8 cellular contexts compared by ENCODE assay signal in the genomic region with DNA sequence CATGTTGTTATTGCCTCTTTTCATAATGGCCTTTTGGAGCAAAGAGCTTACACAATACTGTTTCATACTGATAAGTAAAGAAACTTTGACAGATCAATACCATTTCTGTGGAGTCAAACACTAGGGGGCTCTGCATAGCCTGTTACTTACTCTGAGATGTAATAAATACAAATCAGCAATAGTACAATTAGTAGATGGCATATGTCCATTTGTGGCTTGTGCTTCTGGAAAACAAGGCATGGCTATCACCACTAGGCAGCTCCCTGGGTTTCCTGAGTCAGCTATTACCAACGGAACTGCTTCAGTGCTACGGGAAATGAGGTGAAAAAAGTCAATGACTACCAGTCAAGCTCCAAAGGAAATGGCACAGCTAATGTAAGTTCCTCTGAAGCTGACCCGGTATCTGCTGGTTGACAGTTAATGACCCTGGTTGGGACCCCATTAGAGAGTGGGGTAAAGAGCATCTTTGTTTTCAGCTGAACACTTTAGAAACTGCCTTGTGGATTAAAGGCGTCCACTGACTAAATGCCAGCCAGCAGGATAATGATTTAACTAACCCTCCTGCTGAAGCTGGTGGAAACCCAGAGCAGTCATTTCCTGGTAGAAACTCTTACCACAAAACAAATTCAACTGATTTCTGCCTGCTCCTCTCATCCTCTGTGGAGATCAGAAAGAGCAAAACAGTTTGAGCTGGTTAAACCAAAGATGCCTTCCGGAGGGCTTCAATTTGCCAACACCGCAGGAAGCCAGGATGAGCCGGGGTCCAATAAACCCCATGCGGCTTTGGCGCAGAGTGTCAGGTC.
DNase-seq lines count a peak whose midpoint lies in the region; ATAC-seq and TF ChIP-seq lines count a peak whose summit lies in the region.

No MANE protein-coding gene starts in this region.

- no peak overlapping the region for H2AK9ac ChIP-seq in IMR-90 (replicated peaks; ENCODE audit: low read depth, low read length, poor library complexity)

- H2BK5ac ChIP-seq in IMR-90 (ENCODE audit: low read depth, low read length, poor library complexity, severe bottlenecking), result no peak overlapping the region

- H3K27ac ChIP-seq in IMR-90 (ENCODE audit: insufficient read depth, low read length), result no peak overlapping the region

- H2BK120ac ChIP-seq in IMR-90 (ENCODE audit: low read depth, low read length), result peak overlapping the region; percentile 54

- H3K9me3 ChIP-seq in IMR-90 (ENCODE audit: control insufficient read depth, insufficient read depth, low read length), result no peaks in the 10 kb centered on the region

- TF ChIP-seq CTCF in IMR-90 (conservative IDR thresholded peaks at IDR 0.05; ENCODE audit: low read depth, low read length) (peak; percentile 38), GM10248 (IDR thresholded peaks at IDR 0.05; ENCODE audit: control extremely low read depth, extremely low read depth, low read depth, missing control alignments) (no peak)

- H3K27me3 ChIP-seq in IMR-90 (ENCODE audit: control insufficient read depth, insufficient read depth, low read length), result no peaks in the 10 kb centered on the region

- intact Hi-C loops in IMR-90 (cut with micrococcal nuclease), result loop anchor here (10.0 kb wide), 1 partner anchor 300 kb away; a partner anchor contains a TSS

- peak; percentile 31; the same call in 1 of the 2 replicates for TF ChIP-seq RAD21 in IMR-90 (IDR thresholded peaks at IDR 0.05; ENCODE audit: low read length)

- H3K4me2 ChIP-seq in IMR-90 (ENCODE audit: low read depth, low read length), result no peak overlapping the region

- no peak overlapping the region for H2AK5ac ChIP-seq in IMR-90 (ENCODE audit: low read depth, low read length)

- H3K9me1 ChIP-seq in IMR-90 (ENCODE audit: insufficient read depth, low read length), result no peaks in the 10 kb centered on the region

- peak overlapping the region; percentile 58 for H2AFZ ChIP-seq in IMR-90 (replicated peaks; ENCODE audit: low read length, poor library complexity)

- WGBS in IMR-90 (ENCODE audit: extremely low coverage in 2 of 2, insufficient read length in 1 of 2), 2 experiments, result 80% methylated on average over 1 of the region's 9 CpGs; no CpG with 5 or more reads in 1 of the 2 experiments

- H3K4me1 ChIP-seq in IMR-90 (ENCODE audit: control insufficient read depth, insufficient read depth, low read length), result no peaks in the 10 kb centered on the region

- no peaks in the 10 kb centered on the region for H4K20me1 ChIP-seq in IMR-90 (ENCODE audit: insufficient read depth, low read length)

- CTCF ChIA-PET in IMR-90 (lab: Yijun Ruan, JAX), result interaction anchor here (0.7 to 1.9 kb wide), 5 partner anchors 10 to 1184 kb away, joined by 3 to 7 read pairs (median 4); no protein-coding TSS in a partner anchor
- CTCF ChIA-PET in GM10248 (lab: Yijun Ruan, JAX), result interaction anchor here (0.7 to 1.4 kb wide), 7 partner anchors 13 to 1944 kb away, joined by 3 to 4 read pairs (median 3); no protein-coding TSS in a partner anchor

- POLR2A ChIA-PET in IMR-90 (lab: Charles Lee; ENCODE audit: unreplicated experiment), result no interaction called here
- POLR2A ChIA-PET in GM10248 (lab: Yijun Ruan, JAX), result no interaction called here

- peak overlapping the region; percentile 49; the same call in 1 of the 2 replicates for H3K18ac ChIP-seq in IMR-90 (ENCODE audit: low read depth, low read length)

- H4K5ac ChIP-seq in IMR-90 (ENCODE audit: low read depth, low read length), result peak overlapping the region; percentile 34; the same call in 1 of the 2 replicates

- peak overlapping the region in 1 of 2 experiments; percentile 60; a peak in 2 of 4 replicates for H4K8ac ChIP-seq in IMR-90 (ENCODE audit: low read depth in 2 of 2, low read length in 2 of 2)

- peak overlapping the region; percentile 44 for H3K4ac ChIP-seq in IMR-90 (ENCODE audit: low read depth, low read length)

- no peak overlapping the region for H3K4me3 ChIP-seq in IMR-90 (ENCODE audit: insufficient read depth, low read depth, low read length)

- in situ Hi-C loops in Caki2 (cut with HindIII; ENCODE audit: low pct_unique_long_range_greater_than_20kb, low sequenced_read_pairs) (no loop called here), IMR-90 (cut with MboI; ENCODE audit: low sequenced_read_pairs) (no loop called here)

- no TSS peak for BruUV-seq in IMR-90 (replicated peaks; lab: Mats Ljungman, UMichigan)

- no peak overlapping the region for H2BK15ac ChIP-seq in IMR-90 (ENCODE audit: low read depth, low read length)

- no peak overlapping the region for H3K9ac ChIP-seq in IMR-90 (ENCODE audit: low read depth, low read length)

- dilution Hi-C loops in IMR-90 (cut with HindIII; ENCODE audit: low sequenced_read_pairs, unreplicated experiment), result no loop called here

- no peak overlapping the region for H3K14ac ChIP-seq in IMR-90 (replicated peaks; ENCODE audit: low read depth, low read length)

- H3K56ac ChIP-seq in IMR-90 (ENCODE audit: extremely low read depth, insufficient read depth, low read length), result no peak overlapping the region

- peak overlapping the region; percentile 6; the same call in 1 of the 2 replicates for H3K23ac ChIP-seq in IMR-90 (ENCODE audit: low read depth, low read length)

- H3K79me1 ChIP-seq in IMR-90 (ENCODE audit: low read depth in 1 of 2, low read length in 2 of 2), result no peaks in the 10 kb centered on the region

- H3K36me3 ChIP-seq in IMR-90 (ENCODE audit: control insufficient read depth, insufficient read depth, low read length), result no peaks in the 10 kb centered on the region

- no peak overlapping the region for H4K91ac ChIP-seq in IMR-90 (ENCODE audit: insufficient read depth, low read depth, low read length)

- DNase-seq in Caki2 (ENCODE audit: low read depth) (peak; percentile 50), IMR-90 (peak; percentile 50), activated T-cell treated with anti-CD3 and anti-CD28 coated beads for 48 hours (ENCODE audit: low read depth) (peak; percentile 5), glomerular endothelial cell (ENCODE audit: extremely low read depth, low read depth, low spot score) (peak; percentile 75), stromal cell of bone marrow (ENCODE audit: low read depth) (peak; percentile 75), GM10248 (ENCODE audit: extremely low spot score) (no peak), cerebellar nuclear complex (lab: John Stamatoyannopoulos, UW) (no peak)
- no peak for DNase-seq in NK-92 treated with Interleukin-12 subunit alpha and Interleukin-12 subunit beta, amount 100 ng/mL, for 24 hours (lab: John Stamatoyannopoulos, UW)

- no peak for TF ChIP-seq POLR2A in IMR-90 (IDR thresholded peaks at IDR 0.05; ENCODE audit: low read depth, low read length)

- peak; percentile 72 for ATAC-seq in IMR-90 (ENCODE audit: low read depth)

- H2BK20ac ChIP-seq in IMR-90 (ENCODE audit: low read depth, low read length), result peak overlapping the region; percentile 30

TF ChIP-seq in IMR-90, 13 proteins besides CTCF, POLR2A, EP300 and RAD21:
- peak; percentile 14 for TF ChIP-seq SMC3 (IDR thresholded peaks at IDR 0.05; ENCODE audit: low read depth, low read length)
- no peak for TF ChIP-seq RCOR1 (IDR thresholded peaks at IDR 0.05; ENCODE audit: insufficient replicate concordance, low read length)
- TF ChIP-seq CHD1 (IDR thresholded peaks at IDR 0.05; ENCODE audit: low read depth, low read length), result no peak
- peak; percentile 72 for TF ChIP-seq MAFK (IDR thresholded peaks at IDR 0.05; ENCODE audit: low read depth, low read length)
- no peak for TF ChIP-seq CEBPB (IDR thresholded peaks at IDR 0.05; ENCODE audit: low read depth, low read length)
- no peak for TF ChIP-seq BHLHE40 (IDR thresholded peaks at IDR 0.05; ENCODE audit: low read depth, low read length)

Comparison
In these comparisons a context has a peak if more than half of its experiments do, and no peak if none do; other contexts are left out.
1. DNase-seq: peak in Caki2 (single experiment), IMR-90 (single experiment), activated T-cell treated with anti-CD3 and anti-CD28 coated beads for 48 hours (single experiment), glomerular endothelial cell (single experiment) and stromal cell of bone marrow (single experiment); none in NK-92 treated with Interleukin-12 subunit alpha and Interleukin-12 subunit beta, amount 100 ng/mL, for 24 hours (single experiment), GM10248 (single experiment) and cerebellar nuclear complex (0 of 2).